In the genomic region with DNA sequence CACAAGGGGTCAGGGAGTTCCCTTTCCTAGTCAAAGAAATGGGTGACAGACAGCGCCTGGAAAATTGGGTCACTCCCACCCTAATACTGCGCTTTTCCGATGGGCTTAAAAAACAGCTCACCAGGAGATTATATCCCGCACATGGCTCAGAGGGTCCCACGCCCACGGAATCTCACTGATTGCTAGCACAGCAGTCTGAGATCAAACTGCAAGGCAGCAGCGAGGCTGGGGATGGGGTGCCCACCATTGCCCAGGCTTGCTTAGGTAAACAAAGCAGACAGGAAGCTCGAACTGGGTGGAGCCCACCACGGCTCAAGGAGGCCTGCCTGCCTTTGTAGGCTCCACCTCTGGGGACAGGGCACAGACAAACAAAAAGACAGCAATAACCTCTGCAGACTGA, we compare ENCODE assay signal across 14 cellular contexts. TPM values are rescaled to one million over a fixed set of nuclear protein-coding genes. Genes with fewer than 3 reads are reported as not detected.
"Had no signal": no experiment of that assay in that cellular context is flagged by ENCODE, and none has a peak within 500 bp of the region (broad histone marks: within the 10 kb centered on the region; RNA-seq: fewer than 3 reads in every experiment).

No MANE protein-coding gene starts in this region.

RNA-seq across cellular contexts. Expression of a gene that starts 56.4 kb away (rescaled TPM):
- total RNA-seq: stomach, subcutaneous adipose tissue, suprapubic skin, testis, thoracic aorta, thyroid gland, tibial nerve, transverse colon, upper lobe of left lung, upper lobe of right lung, ureter, urinary bladder, uterus, vagina had no signal
